ENCODE assay signal across 1 cellular context in genomic region chr6:105066233-105066632, GRCh38.
A peak's percentile ranks its signal among the peaks of the same experiment; 100 is the strongest.
TF ChIP-seq lines count a peak whose summit lies in the region.

No MANE protein-coding gene starts in this region.

TF ChIP-seq in HepG2, 621 proteins besides CTCF, POLR2A, EP300 and RAD21 (continued from another document and continues in another):
- TF ChIP-seq TIGD3 (CRISPR knock-in tag; IDR thresholded peaks at IDR 0.05; ENCODE audit: borderline replicate concordance) (no peak), NFE2L2 (IDR thresholded peaks at IDR 0.05; ENCODE audit: low read length) (no peak), SKIL (CRISPR knock-in tag; IDR thresholded peaks at IDR 0.05; ENCODE audit: borderline replicate concordance) (no peak), ZEB1 (IDR thresholded peaks at IDR 0.05; ENCODE audit: insufficient replicate concordance, low read depth) (peak; percentile 19), GATA4 (IDR thresholded peaks at IDR 0.05; ENCODE audit: borderline replicate concordance, low read depth) (peak; percentile 95), ZNF567 (CRISPR knock-in tag; IDR thresholded peaks at IDR 0.05; ENCODE audit: borderline replicate concordance) (no peak), GZF1 (CRISPR knock-in tag; IDR thresholded peaks at IDR 0.05) (no peak), MBNL3 (CRISPR knock-in tag; conservative IDR thresholded peaks at IDR 0.05) (no peak), SMAD3 (CRISPR knock-in tag; IDR thresholded peaks at IDR 0.05) (no peak), EEA1 (CRISPR knock-in tag; IDR thresholded peaks at IDR 0.05; ENCODE audit: borderline replicate concordance) (no peak), ARHGAP35 (CRISPR knock-in tag; IDR thresholded peaks at IDR 0.05; ENCODE audit: borderline replicate concordance) (no peak), NCOA2 (CRISPR knock-in tag; IDR thresholded peaks at IDR 0.05) (peak; percentile 82), HOXD1 (CRISPR knock-in tag; IDR thresholded peaks at IDR 0.05) (0 out of 2 replicates have a peak, but pooled peaks have one; percentile 25), ZNF326 (CRISPR knock-in tag; IDR thresholded peaks at IDR 0.05; ENCODE audit: borderline replicate concordance) (no peak), ZNF256 (CRISPR knock-in tag; conservative IDR thresholded peaks at IDR 0.05) (no peak), PAWR (CRISPR knock-in tag; IDR thresholded peaks at IDR 0.05; ENCODE audit: borderline replicate concordance) (no peak), SYNCRIP (IDR thresholded peaks at IDR 0.05; ENCODE audit: insufficient read depth, low read depth, low read length) (no peak), HHEX (CRISPR knock-in tag; IDR thresholded peaks at IDR 0.05) (0 out of 2 replicates have a peak, but pooled peaks have one; percentile 9), ATF4 (CRISPR knock-in tag; IDR thresholded peaks at IDR 0.05) (no peak), ZNF770 (CRISPR knock-in tag; IDR thresholded peaks at IDR 0.05) (no peak), NR2F1 (CRISPR knock-in tag; IDR thresholded peaks at IDR 0.05) (peak; percentile 17 to 68; a peak in 2 of 4 replicates), GTF3A (CRISPR knock-in tag; conservative IDR thresholded peaks at IDR 0.05) (no peak), ZNF678 (CRISPR knock-in tag; IDR thresholded peaks at IDR 0.05) (no peak), BHLHE40 (IDR thresholded peaks at IDR 0.05; ENCODE audit: low read length) (no peak), HNRNPH1 (optimal IDR thresholded peaks at IDR 0.05; ENCODE audit: low read depth, low read length) (no peak), ZNF619 (CRISPR knock-in tag; IDR thresholded peaks at IDR 0.05) (no peak), U2AF1 (optimal IDR thresholded peaks at IDR 0.05; ENCODE audit: low read depth, low read length) (no peak), ZSCAN20 (CRISPR knock-in tag; IDR thresholded peaks at IDR 0.05; ENCODE audit: borderline replicate concordance) (no peak), ZNF878 (CRISPR knock-in tag; IDR thresholded peaks at IDR 0.05) (no peak), XBP1 (CRISPR knock-in tag; IDR thresholded peaks at IDR 0.05) (no peak), HNF4G (IDR thresholded peaks at IDR 0.05; ENCODE audit: borderline replicate concordance, low read depth, low read length) (peak; percentile 69), HNF4G (CRISPR knock-in tag; IDR thresholded peaks at IDR 0.05; ENCODE audit: borderline replicate concordance, low read depth) (no peak), ZZZ3 (CRISPR knock-in tag; IDR thresholded peaks at IDR 0.05; ENCODE audit: borderline replicate concordance) (no peak), PRPF4 (IDR thresholded peaks at IDR 0.05; ENCODE audit: low read depth, low read length, poor library complexity, severe bottlenecking) (no peak), UBTF (CRISPR knock-in tag; IDR thresholded peaks at IDR 0.05) (no peak), PLRG1 (conservative IDR thresholded peaks at IDR 0.05) (no peak), SNAI1 (CRISPR knock-in tag; IDR thresholded peaks at IDR 0.05; ENCODE audit: borderline replicate concordance) (no peak), ZNF879 (CRISPR knock-in tag; IDR thresholded peaks at IDR 0.05) (no peak), FOXP1 (IDR thresholded peaks at IDR 0.05) (no peak), FOXP1 (CRISPR knock-in tag; IDR thresholded peaks at IDR 0.05) (peak; percentile 56), ZNF34 (CRISPR knock-in tag; IDR thresholded peaks at IDR 0.05; ENCODE audit: borderline replicate concordance) (no peak), EHMT2 (IDR thresholded peaks at IDR 0.05; ENCODE audit: borderline replicate concordance, low read depth, low read length) (no peak), ZNF749 (CRISPR knock-in tag; IDR thresholded peaks at IDR 0.05; ENCODE audit: borderline replicate concordance) (no peak), NR2F6 (IDR thresholded peaks at IDR 0.05) (peak; percentile 91), NR2F6 (CRISPR knock-in tag; IDR thresholded peaks at IDR 0.05) (peak; percentile 79)
- TF ChIP-seq, protein P1, sequence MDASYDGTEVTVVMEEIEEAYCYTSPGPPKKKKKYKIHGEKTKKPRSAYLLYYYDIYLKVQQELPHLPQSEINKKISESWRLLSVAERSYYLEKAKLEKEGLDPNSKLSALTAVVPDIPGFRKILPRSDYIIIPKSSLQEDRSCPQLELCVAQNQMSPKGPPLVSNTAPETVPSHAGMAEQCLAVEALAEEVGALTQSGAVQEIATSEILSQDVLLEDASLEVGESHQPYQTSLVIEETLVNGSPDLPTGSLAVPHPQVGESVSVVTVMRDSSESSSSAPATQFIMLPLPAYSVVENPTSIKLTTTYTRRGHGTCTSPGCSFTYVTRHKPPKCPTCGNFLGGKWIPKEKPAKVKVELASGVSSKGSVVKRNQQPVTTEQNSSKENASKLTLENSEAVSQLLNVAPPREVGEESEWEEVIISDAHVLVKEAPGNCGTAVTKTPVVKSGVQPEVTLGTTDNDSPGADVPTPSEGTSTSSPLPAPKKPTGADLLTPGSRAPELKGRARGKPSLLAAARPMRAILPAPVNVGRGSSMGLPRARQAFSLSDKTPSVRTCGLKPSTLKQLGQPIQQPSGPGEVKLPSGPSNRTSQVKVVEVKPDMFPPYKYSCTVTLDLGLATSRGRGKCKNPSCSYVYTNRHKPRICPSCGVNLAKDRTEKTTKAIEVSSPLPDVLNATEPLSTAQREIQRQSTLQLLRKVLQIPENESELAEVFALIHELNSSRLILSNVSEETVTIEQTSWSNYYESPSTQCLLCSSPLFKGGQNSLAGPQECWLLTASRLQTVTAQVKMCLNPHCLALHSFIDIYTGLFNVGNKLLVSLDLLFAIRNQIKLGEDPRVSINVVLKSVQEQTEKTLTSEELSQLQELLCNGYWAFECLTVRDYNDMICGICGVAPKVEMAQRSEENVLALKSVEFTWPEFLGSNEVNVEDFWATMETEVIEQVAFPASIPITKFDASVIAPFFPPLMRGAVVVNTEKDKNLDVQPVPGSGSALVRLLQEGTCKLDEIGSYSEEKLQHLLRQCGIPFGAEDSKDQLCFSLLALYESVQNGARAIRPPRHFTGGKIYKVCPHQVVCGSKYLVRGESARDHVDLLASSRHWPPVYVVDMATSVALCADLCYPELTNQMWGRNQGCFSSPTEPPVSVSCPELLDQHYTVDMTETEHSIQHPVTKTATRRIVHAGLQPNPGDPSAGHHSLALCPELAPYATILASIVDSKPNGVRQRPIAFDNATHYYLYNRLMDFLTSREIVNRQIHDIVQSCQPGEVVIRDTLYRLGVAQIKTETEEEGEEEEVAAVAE (CRISPR knock-in tag; IDR thresholded peaks at IDR 0.05; ENCODE audit: borderline replicate concordance), result no peak
- TF ChIP-seq, protein P2, sequence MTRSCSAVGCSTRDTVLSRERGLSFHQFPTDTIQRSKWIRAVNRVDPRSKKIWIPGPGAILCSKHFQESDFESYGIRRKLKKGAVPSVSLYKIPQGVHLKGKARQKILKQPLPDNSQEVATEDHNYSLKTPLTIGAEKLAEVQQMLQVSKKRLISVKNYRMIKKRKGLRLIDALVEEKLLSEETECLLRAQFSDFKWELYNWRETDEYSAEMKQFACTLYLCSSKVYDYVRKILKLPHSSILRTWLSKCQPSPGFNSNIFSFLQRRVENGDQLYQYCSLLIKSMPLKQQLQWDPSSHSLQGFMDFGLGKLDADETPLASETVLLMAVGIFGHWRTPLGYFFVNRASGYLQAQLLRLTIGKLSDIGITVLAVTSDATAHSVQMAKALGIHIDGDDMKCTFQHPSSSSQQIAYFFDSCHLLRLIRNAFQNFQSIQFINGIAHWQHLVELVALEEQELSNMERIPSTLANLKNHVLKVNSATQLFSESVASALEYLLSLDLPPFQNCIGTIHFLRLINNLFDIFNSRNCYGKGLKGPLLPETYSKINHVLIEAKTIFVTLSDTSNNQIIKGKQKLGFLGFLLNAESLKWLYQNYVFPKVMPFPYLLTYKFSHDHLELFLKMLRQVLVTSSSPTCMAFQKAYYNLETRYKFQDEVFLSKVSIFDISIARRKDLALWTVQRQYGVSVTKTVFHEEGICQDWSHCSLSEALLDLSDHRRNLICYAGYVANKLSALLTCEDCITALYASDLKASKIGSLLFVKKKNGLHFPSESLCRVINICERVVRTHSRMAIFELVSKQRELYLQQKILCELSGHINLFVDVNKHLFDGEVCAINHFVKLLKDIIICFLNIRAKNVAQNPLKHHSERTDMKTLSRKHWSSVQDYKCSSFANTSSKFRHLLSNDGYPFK (CRISPR knock-in tag; IDR thresholded peaks at IDR 0.05; ENCODE audit: borderline replicate concordance), result no peak
- TF ChIP-seq, protein P3, sequence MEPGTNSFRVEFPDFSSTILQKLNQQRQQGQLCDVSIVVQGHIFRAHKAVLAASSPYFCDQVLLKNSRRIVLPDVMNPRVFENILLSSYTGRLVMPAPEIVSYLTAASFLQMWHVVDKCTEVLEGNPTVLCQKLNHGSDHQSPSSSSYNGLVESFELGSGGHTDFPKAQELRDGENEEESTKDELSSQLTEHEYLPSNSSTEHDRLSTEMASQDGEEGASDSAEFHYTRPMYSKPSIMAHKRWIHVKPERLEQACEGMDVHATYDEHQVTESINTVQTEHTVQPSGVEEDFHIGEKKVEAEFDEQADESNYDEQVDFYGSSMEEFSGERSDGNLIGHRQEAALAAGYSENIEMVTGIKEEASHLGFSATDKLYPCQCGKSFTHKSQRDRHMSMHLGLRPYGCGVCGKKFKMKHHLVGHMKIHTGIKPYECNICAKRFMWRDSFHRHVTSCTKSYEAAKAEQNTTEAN (CRISPR knock-in tag; conservative IDR thresholded peaks at IDR 0.05), result no peak
- TF ChIP-seq, protein P4, sequence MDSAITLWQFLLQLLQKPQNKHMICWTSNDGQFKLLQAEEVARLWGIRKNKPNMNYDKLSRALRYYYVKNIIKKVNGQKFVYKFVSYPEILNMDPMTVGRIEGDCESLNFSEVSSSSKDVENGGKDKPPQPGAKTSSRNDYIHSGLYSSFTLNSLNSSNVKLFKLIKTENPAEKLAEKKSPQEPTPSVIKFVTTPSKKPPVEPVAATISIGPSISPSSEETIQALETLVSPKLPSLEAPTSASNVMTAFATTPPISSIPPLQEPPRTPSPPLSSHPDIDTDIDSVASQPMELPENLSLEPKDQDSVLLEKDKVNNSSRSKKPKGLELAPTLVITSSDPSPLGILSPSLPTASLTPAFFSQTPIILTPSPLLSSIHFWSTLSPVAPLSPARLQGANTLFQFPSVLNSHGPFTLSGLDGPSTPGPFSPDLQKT (CRISPR knock-in tag; IDR thresholded peaks at IDR 0.05; ENCODE audit: borderline replicate concordance), result no peak
